8 cellular contexts compared by ENCODE assay signal in genomic region chr1:235270625-235271024, GRCh38. TPM values are rescaled to one million over a fixed set of nuclear protein-coding genes. Genes with fewer than 3 reads are reported as not detected.
DNase-seq lines count a peak whose midpoint lies in the region; ATAC-seq and TF ChIP-seq lines count a peak whose summit lies in the region.

No MANE protein-coding gene starts in this region.

- H2AFZ ChIP-seq in Loucy (ENCODE audit: low read length), result no peak overlapping the region
- no peak overlapping the region for H2AFZ ChIP-seq in mammary epithelial cell (ENCODE audit: low read depth, low read length)

- H3K27ac ChIP-seq in mammary epithelial cell (ENCODE audit: insufficient read depth, low read depth, low read length) (no peak overlapping the region), spleen (peak overlapping the region in 3 of 8 donors; percentile 2 to 31 (median 30))

- ATAC-seq in HG02763 (IDR thresholded peaks at IDR 0.05; ENCODE audit: unreplicated experiment) (no peak), mucosa of descending colon (no peak)

- intact Hi-C loops in mammary epithelial cell (cut with micrococcal nuclease), result no loop called here
- intact Hi-C loops in spleen (cut with DNase I; ENCODE audit: low total_unique reads), result no loop called here
- intact Hi-C loops in mucosa of descending colon (cut with DNase I, micrococcal nuclease), result no loop called here

- H3K4me2 ChIP-seq in Loucy (ENCODE audit: low read depth, low read length, poor library complexity, severe bottlenecking), result peak overlapping the region; percentile 55
- no peak overlapping the region for H3K4me2 ChIP-seq in mammary epithelial cell (ENCODE audit: insufficient read depth, low read depth, low read length)

- H3F3A ChIP-seq in Loucy (ENCODE audit: low read depth), result peaks cover 3% of the 10 kb centered on the region; the same call in 1 of the 2 replicates

- peak overlapping the region; percentile 45 for H3K27ac Mint-ChIP-seq in nephron progenitor cell

- peaks cover 7% of the 10 kb centered on the region for H3K4me1 Mint-ChIP-seq in nephron progenitor cell

- H3K9ac ChIP-seq in Loucy (ENCODE audit: low read depth, low read length, poor library complexity, severe bottlenecking) (peak overlapping the region; percentile 33), mammary epithelial cell (ENCODE audit: insufficient read depth, low read length) (no peak overlapping the region)

- peaks cover 42% of the 10 kb centered on the region for H4K20me1 ChIP-seq in Loucy (ENCODE audit: insufficient read depth, low read length, poor library complexity, severe bottlenecking)
- H4K20me1 ChIP-seq in mammary epithelial cell (ENCODE audit: insufficient read depth, low read length), result peaks cover 2% of the 10 kb centered on the region

- H3K36me3 ChIP-seq in Loucy (ENCODE audit: insufficient read depth, low read length), result no peaks in the 10 kb centered on the region
- peaks cover 2% of the 10 kb centered on the region for H3K36me3 ChIP-seq in mammary epithelial cell (ENCODE audit: insufficient read depth, low read length)
- no peaks in the 10 kb centered on the region for H3K36me3 ChIP-seq in spleen
- H3K36me3 ChIP-seq in mucosa of descending colon (ENCODE audit: low read depth), result no peaks in the 10 kb centered on the region

- BruUV-seq in mammary epithelial cell (replicated peaks; lab: Mats Ljungman, UMichigan), result no TSS peak

- no peak for TF ChIP-seq POLR2A in spleen (IDR thresholded peaks at IDR 0.05)

- peaks cover 93% of the 10 kb centered on the region for H3K79me2 ChIP-seq in Loucy (ENCODE audit: insufficient read depth, low read length)
- peaks cover 82% of the 10 kb centered on the region for H3K79me2 ChIP-seq in mammary epithelial cell (ENCODE audit: insufficient read depth, low read length)

- dilution Hi-C loops in mammary epithelial cell (cut with HindIII; ENCODE audit: low sequenced_read_pairs), result no loop called here

- in situ Hi-C loops in mammary epithelial cell (cut with MboI; ENCODE audit: low sequenced_read_pairs in 2 of 2), result no loop called here

- no peak overlapping the region for H3K4me3 Mint-ChIP-seq in nephron progenitor cell

- H3K4me1 ChIP-seq in Loucy (ENCODE audit: insufficient read depth, low read length, poor library complexity, severe bottlenecking) (peaks cover 49% of the 10 kb centered on the region), mammary epithelial cell (ENCODE audit: insufficient read depth, low read length) (no peaks in the 10 kb centered on the region), spleen (peaks cover 16 to 94% (median 70%) of the 10 kb centered on the region in 6 donors), mucosa of descending colon (ENCODE audit: low read depth) (peaks cover 10% of the 10 kb centered on the region)

- TF ChIP-seq CTCF in GM12864 (IDR thresholded peaks at IDR 0.05; ENCODE audit: low read depth, low read length, missing control alignments) (peak; percentile 12), Loucy (conservative IDR thresholded peaks at IDR 0.05; ENCODE audit: low read length) (no peak), mammary epithelial cell (conservative IDR thresholded peaks at IDR 0.05 in 1 of 2, IDR thresholded peaks at IDR 0.05 in 1 of 2; ENCODE audit: extremely low read depth in 1 of 2, insufficient read depth in 1 of 2, low read depth in 1 of 2, low read length in 2 of 2) (no peak), nephron progenitor cell (IDR thresholded peaks at IDR 0.05) (no peak), spleen (IDR thresholded peaks at IDR 0.05 in 8 of 11, conservative IDR thresholded peaks at IDR 0.05 in 3 of 11) (peak in 2 of 11 experiments; percentile 15 to 18), mucosa of descending colon (IDR thresholded peaks at IDR 0.05) (no peak)

- H3K4me3 ChIP-seq in GM12864 (ENCODE audit: low read depth, low read length) (no peak overlapping the region), Loucy (ENCODE audit: low read length, poor library complexity, severe bottlenecking) (peak overlapping the region; percentile 46), mammary epithelial cell (replicated peaks in 1 of 3; ENCODE audit: insufficient read depth in 1 of 3, low read depth in 2 of 3, low read length in 3 of 3) (no peak overlapping the region), spleen (no peak overlapping the region), mucosa of descending colon (no peak overlapping the region)

- peaks cover 22% of the 10 kb centered on the region for H3K9me3 Mint-ChIP-seq in nephron progenitor cell

- H3K9me2 ChIP-seq in Loucy (replicated peaks; ENCODE audit: low read depth, low read length), result no peaks in the 10 kb centered on the region

- CTCF ChIA-PET in mammary epithelial cell (lab: Charles Lee; ENCODE audit: low non-redundant PET), result interaction anchor here (0.6 kb wide), 1 partner anchor 49 kb away, joined by 8 read pairs; no protein-coding TSS in a partner anchor

- H3K27me3 ChIP-seq in Loucy (ENCODE audit: insufficient read depth, low read length, poor library complexity, severe bottlenecking) (no peaks in the 10 kb centered on the region), mammary epithelial cell (ENCODE audit: insufficient read depth, low read length) (no peaks in the 10 kb centered on the region), spleen (replicated peaks in 1 of 7) (no peaks in the 10 kb centered on the region)

- peaks cover 37% of the 10 kb centered on the region for H3K36me3 Mint-ChIP-seq in nephron progenitor cell (ENCODE audit: low read depth)

- H3K27me3 Mint-ChIP-seq in nephron progenitor cell (ENCODE audit: low read depth, poor library complexity), result peaks cover 2% of the 10 kb centered on the region

- DNase-seq in GM12864 (ENCODE audit: low read depth), result no peak
- peak; percentile 34 for DNase-seq in mammary epithelial cell
- no peak for DNase-seq in nephron progenitor cell
- no peak for DNase-seq in spleen
- no peak for DNase-seq in mucosa of descending colon
- no peak for DNase-seq in HuH-7.5 (ENCODE audit: low spot score)

- H3K9me3 ChIP-seq in Loucy (ENCODE audit: insufficient read depth, low read depth, low read length), result no peaks in the 10 kb centered on the region
- no peaks in the 10 kb centered on the region for H3K9me3 ChIP-seq in mammary epithelial cell (replicated peaks; ENCODE audit: insufficient read depth, low read length)
- no peaks in the 10 kb centered on the region for H3K9me3 ChIP-seq in spleen
- no peaks in the 10 kb centered on the region for H3K9me3 ChIP-seq in mucosa of descending colon

RNA-seq across cellular contexts. Expression of gene ARID4B, which starts 57.4 kb away (rescaled TPM):
- total RNA-seq in mammary epithelial cell, result 10 to 100 TPM; 20.5 to 24.6 TPM
- 4.9 TPM for polyA plus RNA-seq in mammary epithelial cell
- polyA minus RNA-seq in mammary epithelial cell, result 121 TPM
- 10 to 100 TPM; 61.4 to 82.0 (median 67.5) TPM for total RNA-seq in spleen
- 10 to 100 TPM; 13.2 to 21.0 (median 20.5) TPM for polyA plus RNA-seq in spleen
- 10 to 100 TPM; 25.9 to 40.5 (median 37.3) TPM for total RNA-seq in mucosa of descending colon

RNA-seq across cellular contexts. Expression of gene GGPS1, which starts 57.7 kb away (rescaled TPM):
- 10 to 100 TPM; 35.8 to 37.9 TPM for total RNA-seq in mammary epithelial cell
- 18.0 TPM for polyA plus RNA-seq in mammary epithelial cell
- polyA minus RNA-seq in mammary epithelial cell, result 37.6 TPM
- 10 to 100 TPM; 23.6 to 34.9 (median 25.9) TPM for total RNA-seq in spleen
- polyA plus RNA-seq in spleen, result 10 to 100 TPM; 24.6 to 27.7 (median 25.7) TPM
- 10 to 100 TPM; 26.4 to 40.8 (median 34.1) TPM for total RNA-seq in mucosa of descending colon
